Comparison of ENCODE assay signal across 32 cellular contexts in the genomic region with DNA sequence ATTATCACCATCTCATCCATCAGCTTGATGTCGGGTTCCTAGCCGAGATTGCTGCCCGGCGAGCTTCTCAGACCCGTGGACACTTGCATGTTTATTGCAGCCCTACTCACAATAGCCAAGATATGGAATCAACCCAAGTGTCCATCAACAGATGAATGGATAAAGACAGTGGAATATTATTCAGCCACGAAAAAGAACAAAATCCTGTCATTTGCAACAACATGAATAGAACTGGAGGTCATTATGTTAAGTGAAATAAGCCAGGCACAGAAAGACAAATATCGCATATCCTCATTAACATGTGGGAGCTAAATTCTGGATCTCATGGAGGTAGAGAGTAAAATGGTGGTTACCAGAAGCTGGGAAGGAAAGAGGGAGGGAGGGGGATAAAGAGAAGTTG. TPM values are rescaled to one million over a fixed set of nuclear protein-coding genes. Genes with fewer than 3 reads are reported as not detected.
DNase-seq lines count a peak whose midpoint lies in the region; ATAC-seq, FAIRE-seq and TF ChIP-seq lines count a peak whose summit lies in the region.
"Had no signal": no experiment of that assay in that cellular context is flagged by ENCODE, and none has a peak within 500 bp of the region (broad histone marks: within the 10 kb centered on the region; RNA-seq: fewer than 3 reads in every experiment).

No MANE protein-coding gene starts in this region.

- DNase-seq in K562 (ENCODE audit: extremely low read depth in 1 of 4, low spot score in 3 of 4) = no peak
- no peak for DNase-seq in NCI-H2029 treated with DMSO at 0.1 percent for 48 hours (lab: John Stamatoyannopoulos, UW)
- no peak for DNase-seq in NCI-H1105 (lab: John Stamatoyannopoulos, UW)
- DNase-seq: 8988T; ACHN; AML-193; BE2C; C1 segment of cervical spinal cord; Caco-2; Calu3; CD4-positive, alpha-beta memory T cell; CD4-positive, alpha-beta T cell; CD4-positive, CD25-positive, alpha-beta regulatory T cell; CD8-positive, alpha-beta memory T cell; CD8-positive, alpha-beta T cell; COR-L47; DMS 273 treated with DMSO at 0.1 percent for 48 hours; DMS153; DMS53; DMS79; DMS79 treated with DMSO at 0.1 percent for 48 hours; DND-41; EL had no signal

- no peak overlapping the region for H2AFZ ChIP-seq in K562 (ENCODE audit: low read depth, low read length)

- WGBS in K562 (ENCODE audit: insufficient coverage, low coverage, missing lambda C conversion rate) = 14% methylated on average over 7 of the region's 7 CpGs

- no peaks in the 10 kb centered on the region for H3K79me2 ChIP-seq in K562 (ENCODE audit: control insufficient read depth, insufficient read depth, low read length)

- no peak for TF ChIP-seq EP300 in K562 (IDR thresholded peaks at IDR 0.05; ENCODE audit: low read length)

- H3K27me3 ChIP-seq in K562 (ENCODE audit: control insufficient read depth in 2 of 2, insufficient read depth in 2 of 2, low read length in 2 of 2) = peaks cover 0 to 3% of the 10 kb centered on the region in 2 experiments; a peak in 2 of 5 replicates
- H3K27me3 ChIP-seq: BE2C; BLaER1; BLaER1 treated with 17β-estradiol and CSF1 and Interleukin-3, amounts not matched to agents 10 nM and 100 nM had no signal

- no peak for TF ChIP-seq RAD21 in K562 (CRISPR knock-in tag; conservative IDR thresholded peaks at IDR 0.05 in 1 of 2, IDR thresholded peaks at IDR 0.05 in 1 of 2)

- H3K36me3 ChIP-seq in HEK293 (ENCODE audit: control insufficient read depth in 2 of 2, insufficient read depth in 1 of 2, low read length in 2 of 2) (no peaks in the 10 kb centered on the region), K562 (ENCODE audit: control insufficient read depth, insufficient read depth, low read length) (no peaks in the 10 kb centered on the region)
- H3K36me3 ChIP-seq: BE2C; BLaER1; BLaER1 treated with 17β-estradiol and CSF1 and Interleukin-3, amounts not matched to agents 10 nM and 100 nM had no signal

- H3K9ac ChIP-seq in K562 (ENCODE audit: insufficient read depth in 1 of 2, low read depth in 2 of 2, low read length in 2 of 2) = no peak overlapping the region
- H3K9ac ChIP-seq: BLaER1; BLaER1 treated with 17β-estradiol and CSF1 and Interleukin-3, amounts not matched to agents 10 nM and 100 nM had no signal

- H3K4me1 ChIP-seq in HEK293 (ENCODE audit: control insufficient read depth, insufficient read depth, low read length) (peaks cover 7% of the 10 kb centered on the region; the same call in 1 of the 2 replicates), K562 (replicated peaks in 1 of 2; ENCODE audit: control insufficient read depth in 2 of 2, insufficient read depth in 2 of 2, low read length in 2 of 2) (no peaks in the 10 kb centered on the region)
- H3K4me1 ChIP-seq: BLaER1; BLaER1 treated with 17β-estradiol and CSF1 and Interleukin-3, amounts not matched to agents 10 nM and 100 nM had no signal

- no peak for ATAC-seq in K562
- ATAC-seq: A549; CD8-positive, alpha-beta T cell had no signal

- POLR2A ChIA-PET in HEK293 (lab: Yijun Ruan, JAX) (no interaction called here), K562 (lab: Yijun Ruan, JAX) (interaction anchor here (0.6 to 1.3 kb wide), 2 partner anchors 9 to 111 kb away, joined by 3 read pairs; no protein-coding TSS in a partner anchor)

- no peak for FAIRE-seq in K562 (lab: Jason Lieb, UNC)
- FAIRE-seq: A204.1, A549, D721Med had no signal

- intact Hi-C loops in K562 (cut with micrococcal nuclease) = no loop called here

- no TSS peak for BruUV-seq in K562 (replicated peaks; lab: Mats Ljungman, UMichigan)

- H3K9me1 ChIP-seq in K562 (ENCODE audit: control insufficient read depth, insufficient read depth, low read length) = no peaks in the 10 kb centered on the region

- no peak for TF ChIP-seq CTCF in HEK293 (tag by site-specific recombination; IDR thresholded peaks at IDR 0.05)
- TF ChIP-seq CTCF in K562 (IDR thresholded peaks at IDR 0.05 in 2 of 3, conservative IDR thresholded peaks at IDR 0.05 in 1 of 3; ENCODE audit: insufficient read depth in 2 of 3, low read depth in 1 of 3, low read length in 3 of 3) = no peak

- no peak for TF ChIP-seq POLR2A in K562 (conservative IDR thresholded peaks at IDR 0.05)

- CTCF ChIA-PET in HEK293 (lab: Yijun Ruan, JAX) = interaction anchor here (1.0 to 14.2 kb wide), 9 partner anchors 10 to 533 kb away, joined by 3 to 693 read pairs (median 6); a partner anchor contains a TSS
- CTCF ChIA-PET in K562 (lab: Yijun Ruan, JAX; ENCODE audit: low intra/inter-chr PET ratio) = interaction anchor here (0.8 kb wide), 1 partner anchor 15 kb away, joined by 5 read pairs; no protein-coding TSS in a partner anchor

- H3K9me3 ChIP-seq in HEK293 (ENCODE audit: control insufficient read depth, insufficient read depth, low read depth, low read length) = no peaks in the 10 kb centered on the region
- H3K9me3 ChIP-seq in K562 (replicated peaks; ENCODE audit: control insufficient read depth, insufficient read depth, low read depth, low read length) = no peaks in the 10 kb centered on the region
- H3K9me3 ChIP-seq: A549; BE2C; BLaER1; BLaER1 treated with 17β-estradiol and CSF1 and Interleukin-3, amounts not matched to agents 10 nM and 100 nM; Caco-2 had no signal

- H3K27ac ChIP-seq in HEK293 (ENCODE audit: extremely low read depth, low read depth, low read length) (no peak overlapping the region), K562 (ENCODE audit: extremely low read depth, low read depth, low read length) (no peak overlapping the region)
- H3K27ac ChIP-seq: 22Rv1; A549; BLaER1; BLaER1 treated with 17β-estradiol and CSF1 and Interleukin-3, amounts not matched to agents 10 nM and 100 nM; C4-2B had no signal

- H3K4me3 ChIP-seq in HEK293 (ENCODE audit: low read depth, low read length) (no peak overlapping the region), K562 (no peak overlapping the region)
- H3K4me3 ChIP-seq: A549; BLaER1; BLaER1 treated with 17β-estradiol and CSF1 and Interleukin-3, amounts not matched to agents 10 nM and 100 nM had no signal

- in situ Hi-C loops in K562 (cut with MboI) = no loop called here

- H3K4me2 ChIP-seq in K562 (ENCODE audit: insufficient read depth, low read length) = no peak overlapping the region
- H3K4me2 ChIP-seq: A549; BLaER1; BLaER1 treated with 17β-estradiol and CSF1 and Interleukin-3, amounts not matched to agents 10 nM and 100 nM had no signal

- H4K20me1 ChIP-seq in K562 (replicated peaks; ENCODE audit: control insufficient read depth, insufficient read depth, low read length) = no peaks in the 10 kb centered on the region
- H4K20me1 ChIP-seq: BLaER1; BLaER1 treated with 17β-estradiol and CSF1 and Interleukin-3, amounts not matched to agents 10 nM and 100 nM had no signal

TF ChIP-seq in HEK293, 187 proteins besides CTCF, POLR2A, EP300 and RAD21 (continues in another document):
- no peak for TF ChIP-seq ZNF843 (tag by site-specific recombination; IDR thresholded peaks at IDR 0.05)
- TF ChIP-seq ZNF558 (tag by site-specific recombination; IDR thresholded peaks at IDR 0.05) = no peak
- peak; percentile 86 for TF ChIP-seq ZNF146 (tag by site-specific recombination; IDR thresholded peaks at IDR 0.05)
- no peak for TF ChIP-seq ZNF626 (tag by site-specific recombination; IDR thresholded peaks at IDR 0.05)
- no peak for TF ChIP-seq ZEB2 (tag by site-specific recombination; IDR thresholded peaks at IDR 0.05)

TF ChIP-seq in K562, 482 proteins besides CTCF, POLR2A, EP300 and RAD21:
- peak; percentile 6 for TF ChIP-seq RBM25 (IDR thresholded peaks at IDR 0.05; ENCODE audit: low read depth, low read length, severe bottlenecking)
- TF ChIP-seq ZNF146 (CRISPR knock-in tag; IDR thresholded peaks at IDR 0.05; ENCODE audit: unreplicated experiment) = peak; percentile 80
- no peak for TF ChIP-seq PTTG1 (tag; IDR thresholded peaks at IDR 0.05; ENCODE audit: low read depth)

RNA-seq across cellular contexts. Expression of a gene that starts 49.1 kb away (rescaled TPM):
- total RNA-seq in K562 (2011; cell fraction: chromatin; rRNA removed; ENCODE audit: low replicate concordance) = 3.6 TPM in 2 replicates
- total RNA-seq in K562 (2011; cell fraction: nucleolus; rRNA removed) = 2.8 and 3.2 TPM in 2 replicates
- 3.3 and 4.0 TPM in 2 replicates for total RNA-seq in K562 (2011; cell fraction: nucleoplasm; rRNA removed)
- total RNA-seq in K562 (2014; rRNA removed) (0.29 and 0.54 TPM in 2 replicates), K562 (2014; rRNA removed; fragmentation: Illumina TruSeq; extraction: Trizol) (0.65 and 1.1 TPM in 2 replicates), K562 (2015; rRNA removed; fragmentation: Illumina TruSeq; extraction: Trizol) (0.47 and 0.57 TPM in 2 replicates), K562 (2021) (0.44 and 0.56 TPM in 2 replicates)
- polyA plus RNA-seq in K562 (2011; rRNA removed) (0.35 and 2.7 TPM in 2 replicates), K562 (2014; fragmentation: Illumina TruSeq; extraction: Trizol) (0.54 and 0.97 TPM in 2 replicates), K562 (2014; fragmentation: Nextera tagmentation; extraction: Ambion mirVana) (under 1 TPM; 0.10 to 0.14 TPM), K562 (2014; rRNA removed) (0.42 and 0.58 TPM in 2 replicates)
- polyA plus RNA-seq in K562 (2011; cell fraction: cytosol; rRNA removed) = 0.16 and 0.81 TPM in 2 replicates
- 0.28 and 1.4 TPM in 2 replicates for polyA plus RNA-seq in K562 (2011; cell fraction: nucleus; rRNA removed)
- polyA plus RNA-seq in K562 (2012) = 0.59 and 0.66 TPM in 2 replicates
- 0.54 and 3.7 TPM in 2 replicates for polyA minus RNA-seq in K562 (2011; rRNA and poly(A)+ RNA removed)
- polyA minus RNA-seq in K562 (2011; cell fraction: cytosol; rRNA and poly(A)+ RNA removed) = 0.36 and 0.95 TPM in 2 replicates
- polyA minus RNA-seq in K562 (2011; cell fraction: nucleus; rRNA and poly(A)+ RNA removed) = 0.44 and 1.9 TPM in 2 replicates
- total RNA-seq: A673; Caco-2; CD4-positive, alpha-beta memory T cell; CD4-positive, alpha-beta T cell; CD4-positive, CD25-positive, alpha-beta regulatory T cell; CD8-positive, alpha-beta memory T cell; CD8-positive, alpha-beta T cell had no signal
- polyA plus RNA-seq: CD4-positive, alpha-beta memory T cell; CD8-positive, alpha-beta memory T cell had no signal
